In the genomic region with DNA sequence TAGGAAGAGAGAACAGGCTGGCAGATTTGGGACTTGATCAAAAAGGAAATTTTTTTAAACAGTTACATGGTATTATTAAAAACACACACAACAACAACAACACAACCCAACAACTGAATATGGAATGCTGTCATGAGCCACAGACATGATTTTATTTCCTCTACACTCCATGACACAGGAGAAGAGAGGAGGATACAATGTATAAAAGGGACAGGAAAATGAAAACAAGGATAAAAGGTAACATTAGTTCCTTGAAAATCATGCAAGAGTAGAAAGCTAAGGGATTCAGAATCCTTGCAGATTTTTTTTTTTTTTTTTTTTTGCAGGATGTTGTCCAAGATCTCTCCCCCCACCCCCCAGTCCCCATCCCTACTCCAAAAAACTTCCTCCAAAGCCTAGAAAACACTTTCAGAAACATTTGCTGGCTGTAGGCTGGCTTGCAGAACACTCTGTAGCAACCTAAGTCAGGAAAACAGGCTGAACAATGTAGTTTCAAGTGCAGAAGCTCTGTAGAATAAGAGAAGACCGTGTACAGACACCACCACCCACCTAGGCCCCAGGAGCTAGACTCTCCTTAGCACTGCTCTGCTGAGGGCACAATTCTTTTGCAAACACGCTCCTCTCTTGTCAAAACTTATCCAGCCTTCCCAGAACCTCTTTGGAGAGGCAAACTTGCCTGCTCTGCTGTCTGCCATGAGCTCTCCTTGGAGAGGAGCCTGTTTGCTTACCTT, we compare ENCODE assay signal across 9 cellular contexts. TPM values are rescaled to one million over a fixed set of nuclear protein-coding genes. Genes with fewer than 3 reads are reported as not detected.
DNase-seq lines count a peak whose midpoint lies in the region; ATAC-seq, FAIRE-seq and TF ChIP-seq lines count a peak whose summit lies in the region.
"Had no signal": no experiment of that assay in that cellular context is flagged by ENCODE, and none has a peak within 500 bp of the region (broad histone marks: within the 10 kb centered on the region; RNA-seq: fewer than 3 reads in every experiment).

No MANE protein-coding gene starts in this region.

- no peaks in the 10 kb centered on the region for H3K27me3 ChIP-seq in heart left ventricle
- H3K27me3 ChIP-seq in endothelial cell of umbilical vein (ENCODE audit: control insufficient read depth in 2 of 2, insufficient read depth in 2 of 2, low read length in 2 of 2) = no peaks in the 10 kb centered on the region
- H3K27me3 ChIP-seq in osteoblast (ENCODE audit: insufficient read depth, low read length) = no peaks in the 10 kb centered on the region

- FAIRE-seq in endothelial cell of umbilical vein (lab: Jason Lieb, UNC) = no peak
- FAIRE-seq in HTR-8/SVneo (lab: Jason Lieb, UNC) = no peak
- FAIRE-seq: colon had no signal

- H3K9me3 Mint-ChIP-seq in T-helper 1 cell treated with Interleukin-12 subunit alpha and Interleukin-12 subunit beta and Interleukin-4 antibody, amounts not matched to agents 30 μg/mL and 1 μg/mL, for 36 hours = no peaks in the 10 kb centered on the region

- peak overlapping the region; percentile 84 for H3K9ac ChIP-seq in endothelial cell of umbilical vein (replicated peaks; ENCODE audit: extremely low read depth, insufficient read depth, low read length)

- peak overlapping the region; percentile 80 for H3K4me3 Mint-ChIP-seq in T-helper 1 cell treated with Interleukin-12 subunit alpha and Interleukin-12 subunit beta and Interleukin-4 antibody, amounts not matched to agents 30 μg/mL and 1 μg/mL, for 36 hours

- H3K9me3 ChIP-seq in heart left ventricle (no peaks in the 10 kb centered on the region), endothelial cell of umbilical vein (replicated peaks; ENCODE audit: control insufficient read depth, insufficient read depth, low read length) (no peaks in the 10 kb centered on the region), osteoblast (ENCODE audit: low read depth, low read length) (no peaks in the 10 kb centered on the region)

- no peaks in the 10 kb centered on the region for H4K20me1 ChIP-seq in endothelial cell of umbilical vein (replicated peaks; ENCODE audit: control insufficient read depth, extremely low read depth, insufficient read depth, low read length)
- H4K20me1 ChIP-seq in osteoblast (ENCODE audit: insufficient read depth, low read length) = no peaks in the 10 kb centered on the region

- peaks cover 32 to 100% (median 98%) of the 10 kb centered on the region in 12 donors for H3K4me1 ChIP-seq in heart left ventricle
- H3K4me1 ChIP-seq in endothelial cell of umbilical vein (ENCODE audit: control insufficient read depth, extremely low read depth, insufficient read depth, low read length) = peaks cover 97% of the 10 kb centered on the region
- H3K4me1 ChIP-seq in osteoblast (ENCODE audit: insufficient read depth, low read length) = peaks cover 99% of the 10 kb centered on the region

- no peaks in the 10 kb centered on the region for H3K27me3 Mint-ChIP-seq in T-helper 1 cell treated with Interleukin-12 subunit alpha and Interleukin-12 subunit beta and Interleukin-4 antibody, amounts not matched to agents 30 μg/mL and 1 μg/mL, for 36 hours (ENCODE audit: low read depth)

- no peaks in the 10 kb centered on the region for H3K36me3 ChIP-seq in heart left ventricle
- H3K36me3 ChIP-seq in endothelial cell of umbilical vein (ENCODE audit: control insufficient read depth in 2 of 2, extremely low read depth in 1 of 2, insufficient read depth in 2 of 2, low read length in 2 of 2) = no peaks in the 10 kb centered on the region
- no peaks in the 10 kb centered on the region for H3K36me3 ChIP-seq in osteoblast (ENCODE audit: insufficient read depth, low read length)

- H3K4me2 ChIP-seq in endothelial cell of umbilical vein (ENCODE audit: insufficient read depth, low read length) = peak overlapping the region; percentile 97
- peak overlapping the region; percentile 86 for H3K4me2 ChIP-seq in osteoblast (ENCODE audit: insufficient read depth, low read length)

- no peak for TF ChIP-seq POLR2A in heart left ventricle (IDR thresholded peaks at IDR 0.05)
- peak; percentile 61 for TF ChIP-seq POLR2A in endothelial cell of umbilical vein (IDR thresholded peaks at IDR 0.05; ENCODE audit: low read depth, low read length)

- peak overlapping the region; percentile 93 for H3K27ac Mint-ChIP-seq in T-helper 1 cell treated with Interleukin-12 subunit alpha and Interleukin-12 subunit beta and Interleukin-4 antibody, amounts not matched to agents 30 μg/mL and 1 μg/mL, for 36 hours

- H3K27ac ChIP-seq in heart left ventricle (peak overlapping the region; percentile 94 to 99 (median 98)), endothelial cell of umbilical vein (ENCODE audit: insufficient read depth, low read depth, low read length) (peak overlapping the region; percentile 97), osteoblast (ENCODE audit: low read depth, low read length) (peak overlapping the region; percentile 97)

- no peaks in the 10 kb centered on the region for H3K9me1 ChIP-seq in endothelial cell of umbilical vein (replicated peaks; ENCODE audit: control insufficient read depth, extremely low read depth, insufficient read depth, low read length)

- H3K4me1 Mint-ChIP-seq in T-helper 1 cell treated with Interleukin-12 subunit alpha and Interleukin-12 subunit beta and Interleukin-4 antibody, amounts not matched to agents 30 μg/mL and 1 μg/mL, for 36 hours (ENCODE audit: low read depth) = peaks cover 48% of the 10 kb centered on the region

- TF ChIP-seq CTCF in heart left ventricle (IDR thresholded peaks at IDR 0.05) (no peak), endothelial cell of umbilical vein (IDR thresholded peaks at IDR 0.05; ENCODE audit: extremely low read depth in 1 of 2, insufficient read depth in 1 of 2, low read depth in 1 of 2, low read length in 2 of 2) (no peak), osteoblast (IDR thresholded peaks at IDR 0.05; ENCODE audit: extremely low read depth, low read depth, low read length) (no peak), GM13976 (IDR thresholded peaks at IDR 0.05; ENCODE audit: borderline replicate concordance, control extremely low read depth, extremely low read depth, insufficient read depth, missing control alignments) (no peak)

- dilution Hi-C loops in endothelial cell of umbilical vein (cut with MboI; ENCODE audit: extremely low pct_ligation_motif_present, low sequenced_read_pairs) = no loop called here

- no peak for ATAC-seq in heart left ventricle
- no peak for ATAC-seq in Right ventricle myocardium superior (ENCODE audit: poor library complexity)

- H3K4me3 ChIP-seq in heart left ventricle = peak overlapping the region in 7 of 12 donors; percentile 4 to 47 (median 25)
- H3K4me3 ChIP-seq in endothelial cell of umbilical vein (replicated peaks in 1 of 3; ENCODE audit: insufficient read depth in 1 of 3, low read depth in 1 of 3, low read length in 3 of 3) = peak overlapping the region; percentile 16 to 82 (median 35)
- H3K4me3 ChIP-seq in osteoblast (ENCODE audit: insufficient read depth, low read length) = peak overlapping the region; percentile 56

- CTCF ChIA-PET in endothelial cell of umbilical vein (lab: Charles Lee) = interaction anchor here (0.8 to 16.6 kb wide), 7 partner anchors 9 to 81 kb away, joined by 3 to 406 read pairs (median 9); no protein-coding TSS in a partner anchor

- H3K79me2 ChIP-seq in endothelial cell of umbilical vein (ENCODE audit: control insufficient read depth, insufficient read depth, low read length) (peaks cover 57% of the 10 kb centered on the region), osteoblast (ENCODE audit: insufficient read depth, low read length) (peaks cover 60% of the 10 kb centered on the region)

- peaks cover 15% of the 10 kb centered on the region for H3K36me3 Mint-ChIP-seq in T-helper 1 cell treated with Interleukin-12 subunit alpha and Interleukin-12 subunit beta and Interleukin-4 antibody, amounts not matched to agents 30 μg/mL and 1 μg/mL, for 36 hours (ENCODE audit: low read depth)

- in situ Hi-C loops in GM13976 (cut with MboI; ENCODE audit: low sequenced_read_pairs, unreplicated experiment) = no loop called here

- BruUV-seq in endothelial cell of umbilical vein (replicated peaks; lab: Mats Ljungman, UMichigan) = no TSS peak

- H2AFZ ChIP-seq in endothelial cell of umbilical vein (ENCODE audit: low read depth, low read length) (no peak overlapping the region), osteoblast (ENCODE audit: low read length) (peak overlapping the region; percentile 43)

- WGBS in heart left ventricle, 4 donors = 19 to 43% (median 36%) methylated on average over 2 of the region's 2 CpGs

- POLR2A ChIA-PET in endothelial cell of umbilical vein (lab: Charles Lee) = interaction anchor here (1.0 to 7.4 kb wide), 4 partner anchors 12 to 52 kb away, joined by 3 to 60 read pairs (median 5); no protein-coding TSS in a partner anchor

- DNase-seq in heart left ventricle = no peak
- no peak for DNase-seq in Right ventricle myocardium superior
- DNase-seq in endothelial cell of umbilical vein (ENCODE audit: low read depth, low spot score) = peak; percentile 58
- no peak for DNase-seq in osteoblast (ENCODE audit: insufficient read length, low spot score, missing footprints)
- DNase-seq in KG1 (lab: John Stamatoyannopoulos, UW) = no peak
- no peak for DNase-seq in HTR-8/SVneo (ENCODE audit: insufficient read length, low spot score)
- DNase-seq in GM13976 (ENCODE audit: low spot score) = no peak

- intact Hi-C loops in heart left ventricle (cut with DNase I) (loop anchor here in 1 of 10 donors (1.0 to 5.0 kb wide), 2 partner anchors 38 to 83 kb away; no protein-coding TSS in a partner anchor), Right ventricle myocardium superior (cut with DNase I) (no loop called here), endothelial cell of umbilical vein (cut with micrococcal nuclease) (no loop called here)

TF ChIP-seq in endothelial cell of umbilical vein, 7 proteins besides CTCF, POLR2A, EP300 and RAD21 (continues in another document):
- no peak for TF ChIP-seq GATA2 (IDR thresholded peaks at IDR 0.05; ENCODE audit: insufficient read depth, insufficient read length, low read depth, low read length)
- no peak for TF ChIP-seq FOS (IDR thresholded peaks at IDR 0.05; ENCODE audit: borderline replicate concordance, insufficient read depth, low read length)
- no peak for TF ChIP-seq MYC (IDR thresholded peaks at IDR 0.05; ENCODE audit: low read depth, low read length)
- no peak for TF ChIP-seq POLR2AphosphoS5 (IDR thresholded peaks at IDR 0.05; ENCODE audit: insufficient read depth, low read depth, low read length)

RNA-seq across cellular contexts. Expression of gene ZMYND8, which starts 0.8 kb away (rescaled TPM):
- total RNA-seq in heart left ventricle (10 to 100 TPM; 21.7 to 46.4 (median 28.9) TPM), Right ventricle myocardium superior (37.7 TPM), endothelial cell of umbilical vein (75.2 and 76.3 TPM in 2 replicates), osteoblast (13.6 and 18.8 TPM in 2 replicates)
- polyA plus RNA-seq in heart left ventricle (10 to 100 TPM; 11.3 to 11.9 TPM), endothelial cell of umbilical vein (26.4 and 30.6 TPM in 2 replicates)
- 31.6 and 33.3 TPM in 2 replicates for polyA plus RNA-seq in endothelial cell of umbilical vein (2011; cell fraction: cytosol; rRNA removed)
- 107 and 122 TPM in 2 replicates for polyA plus RNA-seq in endothelial cell of umbilical vein (2011; cell fraction: nucleus; rRNA removed)
- 55.4 and 56.4 TPM in 2 replicates for polyA plus RNA-seq in endothelial cell of umbilical vein (2012)
- 47.8 and 61.9 TPM in 2 replicates for polyA minus RNA-seq in endothelial cell of umbilical vein
- 6.9 TPM for polyA minus RNA-seq in endothelial cell of umbilical vein (2011; cell fraction: cytosol; rRNA and poly(A)+ RNA removed)
- 82.0 and 106 TPM in 2 replicates for polyA minus RNA-seq in endothelial cell of umbilical vein (2011; cell fraction: nucleus; rRNA and poly(A)+ RNA removed)
